In the genomic region with DNA sequence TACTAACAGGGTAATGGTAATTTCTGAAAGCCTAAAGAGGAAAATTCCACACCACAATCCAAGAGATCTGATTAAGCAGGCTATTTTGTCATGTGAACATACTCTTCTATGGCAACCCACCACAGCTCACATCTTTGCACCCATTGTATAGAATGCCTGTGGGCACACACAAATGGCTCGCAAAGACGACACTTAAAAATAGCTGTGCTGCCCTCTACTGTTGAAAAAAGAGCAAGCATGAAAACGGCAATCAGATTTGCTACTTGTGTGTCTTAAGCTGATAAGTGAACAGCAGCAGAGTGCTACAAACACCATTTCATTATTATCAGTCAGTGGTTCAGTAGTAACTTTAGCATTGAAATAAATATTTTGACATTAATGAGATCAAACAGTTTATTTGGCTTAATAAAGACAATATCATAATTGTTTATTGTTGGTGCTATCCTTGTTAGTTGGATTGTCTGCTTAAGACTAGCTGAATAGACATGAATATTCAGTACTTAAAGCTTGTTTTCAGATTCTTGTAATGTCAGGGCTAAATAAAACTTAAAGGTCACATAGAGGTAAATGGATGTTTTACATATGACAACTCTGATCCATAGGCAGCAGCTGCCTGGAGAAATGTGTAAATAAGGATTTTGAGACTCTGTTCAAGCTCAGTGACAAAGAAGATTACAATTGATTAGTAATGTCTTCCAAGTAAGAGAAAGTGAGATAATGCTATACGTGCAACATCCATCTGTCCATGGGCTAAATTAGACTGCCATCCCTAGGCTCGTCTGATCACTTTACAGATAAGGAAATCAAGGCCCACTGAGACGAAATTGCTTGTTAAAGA, we compare ENCODE assay signal across 8 cellular contexts.
DNase-seq lines count a peak whose midpoint lies in the region; ATAC-seq and TF ChIP-seq lines count a peak whose summit lies in the region.

No MANE protein-coding gene starts in this region.

- DNase-seq in COLO668 (lab: John Stamatoyannopoulos, UW; ENCODE audit: unreplicated experiment) (peak; percentile 5), NCI-H2081 treated with DMSO at 0.1 percent for 48 hours (lab: John Stamatoyannopoulos, UW) (peak; percentile 17), ecto neural progenitor cell (ENCODE audit: low spot score) (no peak), left cardiac atrium (no peak)
- peak; percentile 14 for DNase-seq in activated naive CD8-positive, alpha-beta T cell treated with anti-CD3 and anti-CD28 coated beads, Interleukin-2, amount 50 U/mL, for 24 hours

- no peak overlapping the region for H3K4me3 ChIP-seq in liver (ENCODE audit: low read depth in 1 of 3, low read length in 3 of 3)

- H3K4me1 ChIP-seq in liver (ENCODE audit: control insufficient read depth in 4 of 4, insufficient read depth in 4 of 4, low read length in 3 of 4): no peaks in the 10 kb centered on the region

- H3K9ac ChIP-seq in liver (ENCODE audit: low read depth in 1 of 2, low read length in 2 of 2): no peak overlapping the region

- H3K27ac Mint-ChIP-seq in activated naive CD8-positive, alpha-beta T cell treated with anti-CD3 and anti-CD28 coated beads, Interleukin-2, amount 50 U/mL, for 24 hours: no peak overlapping the region

- no peak overlapping the region for H3K27ac ChIP-seq in liver (ENCODE audit: low read depth in 1 of 2, low read length in 2 of 2)

- TF ChIP-seq CTCF in liver (IDR thresholded peaks at IDR 0.05; ENCODE audit: low read depth, low read length, missing input control): peak; percentile 59

- no peaks in the 10 kb centered on the region for H3K27me3 ChIP-seq in liver (ENCODE audit: control insufficient read depth in 4 of 4, insufficient read depth in 4 of 4, low read length in 3 of 4)

- H3K36me3 Mint-ChIP-seq in activated naive CD8-positive, alpha-beta T cell treated with anti-CD3 and anti-CD28 coated beads, Interleukin-2, amount 50 U/mL, for 24 hours (ENCODE audit: low read depth): no peaks in the 10 kb centered on the region

- H3K9me3 Mint-ChIP-seq in activated naive CD8-positive, alpha-beta T cell treated with anti-CD3 and anti-CD28 coated beads, Interleukin-2, amount 50 U/mL, for 24 hours: peaks cover 4% of the 10 kb centered on the region

- H3K4me1 Mint-ChIP-seq in activated naive CD8-positive, alpha-beta T cell treated with anti-CD3 and anti-CD28 coated beads, Interleukin-2, amount 50 U/mL, for 24 hours: no peaks in the 10 kb centered on the region

- 41% methylated on average over 6 of the region's 6 CpGs for WGBS in liver

- ATAC-seq in GM18508 (IDR thresholded peaks at IDR 0.05; ENCODE audit: insufficient read depth, unreplicated experiment) (peak; percentile 96), HG02884 (IDR thresholded peaks at IDR 0.05; ENCODE audit: unreplicated experiment) (peak; percentile 93), left cardiac atrium (no peak)
- no peak for ATAC-seq in activated naive CD8-positive, alpha-beta T cell treated with anti-CD3 and anti-CD28 coated beads, Interleukin-2, amount 50 U/mL, for 24 hours

- intact Hi-C loops in left cardiac atrium (cut with DNase I): loop anchor here in 1 of 2 donors (5.0 kb wide), 1 partner anchor 801 kb away; no protein-coding TSS in a partner anchor

- H3K9me3 ChIP-seq in liver (ENCODE audit: control insufficient read depth in 4 of 4, low read length in 3 of 4): no peaks in the 10 kb centered on the region

- TF ChIP-seq RAD21 in liver (IDR thresholded peaks at IDR 0.05): peak; percentile 82 to 87

- no peak overlapping the region for H3K4me3 Mint-ChIP-seq in activated naive CD8-positive, alpha-beta T cell treated with anti-CD3 and anti-CD28 coated beads, Interleukin-2, amount 50 U/mL, for 24 hours

- no peaks in the 10 kb centered on the region for H3K36me3 ChIP-seq in liver (ENCODE audit: control insufficient read depth in 4 of 4, insufficient read depth in 3 of 4, low read depth in 1 of 4, low read length in 3 of 4)

- peaks cover 3% of the 10 kb centered on the region for H3K27me3 Mint-ChIP-seq in activated naive CD8-positive, alpha-beta T cell treated with anti-CD3 and anti-CD28 coated beads, Interleukin-2, amount 50 U/mL, for 24 hours

TF ChIP-seq in liver, 16 proteins besides CTCF, POLR2A, EP300 and RAD21:
- TF ChIP-seq YY1 (IDR thresholded peaks at IDR 0.05): no peak
- TF ChIP-seq HNF4G (IDR thresholded peaks at IDR 0.05): no peak
- TF ChIP-seq FOXA2 (IDR thresholded peaks at IDR 0.05): no peak
- peak in 1 of 2 donors; percentile 16 for TF ChIP-seq HNF4A (conservative IDR thresholded peaks at IDR 0.05)
- no peak for TF ChIP-seq FOXA1 (IDR thresholded peaks at IDR 0.05)
- TF ChIP-seq EGR1 (IDR thresholded peaks at IDR 0.05; ENCODE audit: low read depth in 2 of 2): no peak

Comparison
In these comparisons a context has a peak if more than half of its experiments do, and no peak if none do; other contexts are left out.
1. DNase-seq: peak in COLO668 (single experiment), NCI-H2081 treated with DMSO at 0.1 percent for 48 hours (single experiment) and activated naive CD8-positive, alpha-beta T cell treated with anti-CD3 and anti-CD28 coated beads, Interleukin-2, amount 50 U/mL, for 24 hours (single experiment); none in ecto neural progenitor cell (single experiment) and left cardiac atrium (single experiment).
2. ATAC-seq: peak in GM18508 (single experiment) and HG02884 (single experiment); none in activated naive CD8-positive, alpha-beta T cell treated with anti-CD3 and anti-CD28 coated beads, Interleukin-2, amount 50 U/mL, for 24 hours (single experiment) and left cardiac atrium (0 of 2).